Comparison of ENCODE assay signal across 23 cellular contexts in genomic region chr4:145155268-145155870, GRCh38.
"Had no signal": no experiment of that assay in that cellular context is flagged by ENCODE, and none has a peak within 500 bp of the region (broad histone marks: within the 10 kb centered on the region; RNA-seq: fewer than 3 reads in every experiment).

No MANE protein-coding gene starts in this region.

- H3K9me3 ChIP-seq: MG63 had no signal

- H3K27me3 ChIP-seq: brain microvascular endothelial cell, cardiac muscle cell, MG63 had no signal

- H3K27ac Mint-ChIP-seq: activated CD4-positive, alpha-beta T cell treated with anti-CD3 and anti-CD28 coated beads for 36 hours; activated CD8-positive, alpha-beta T cell treated with anti-CD3 and anti-CD28 coated beads, Interleukin-2, amount 10 ng/mL, durations not matched to agents 7 days and 5 days; activated naive CD4-positive, alpha-beta T cell treated with anti-CD3 and anti-CD28 coated beads, Interleukin-2, amount 10 ng/mL, durations not matched to agents 7 days and 5 days; activated naive CD8-positive, alpha-beta T cell treated with anti-CD3 and anti-CD28 coated beads for 36 hours; activated T-helper 2 cell treated with anti-CD3 and anti-CD28 coated beads, Interferon-gamma antibody, Interleukin-2, Interleukin-4, amounts not matched to agents 10 μg/mL and 5 μg/mL and 100 μg/mL, durations not matched to agents 14 hours and 24 hours and 36 hours; T-cell had no signal

- ATAC-seq: activated CD4-positive, alpha-beta T cell treated with anti-CD3 and anti-CD28 coated beads for 36 hours; activated CD8-positive, alpha-beta T cell treated with anti-CD3 and anti-CD28 coated beads, Interleukin-2, amount 10 ng/mL, durations not matched to agents 7 days and 5 days; T-cell had no signal

- H3K4me3 Mint-ChIP-seq: activated CD4-positive, alpha-beta T cell treated with anti-CD3 and anti-CD28 coated beads for 36 hours; activated CD8-positive, alpha-beta T cell treated with anti-CD3 and anti-CD28 coated beads, Interleukin-2, amount 10 ng/mL, durations not matched to agents 7 days and 5 days; activated naive CD4-positive, alpha-beta T cell treated with anti-CD3 and anti-CD28 coated beads, Interleukin-2, amount 10 ng/mL, durations not matched to agents 7 days and 5 days; activated naive CD8-positive, alpha-beta T cell treated with anti-CD3 and anti-CD28 coated beads for 36 hours; T-cell had no signal

- H3K27ac ChIP-seq: brain microvascular endothelial cell, cardiac muscle cell, SK-N-MC, VCaP had no signal

- H3K27me3 Mint-ChIP-seq: activated CD4-positive, alpha-beta T cell treated with anti-CD3 and anti-CD28 coated beads for 36 hours; activated naive CD4-positive, alpha-beta T cell treated with anti-CD3 and anti-CD28 coated beads, Interleukin-2, amount 10 ng/mL, durations not matched to agents 7 days and 5 days; activated naive CD8-positive, alpha-beta T cell treated with anti-CD3 and anti-CD28 coated beads for 36 hours; T-cell had no signal

- DNase-seq: activated CD4-positive, alpha-beta T cell treated with anti-CD3 and anti-CD28 coated beads for 36 hours; activated CD4-positive, CD25-positive, alpha-beta regulatory T cell; activated CD8-positive, alpha-beta T cell treated with anti-CD3 and anti-CD28 coated beads, Interleukin-2, amount 10 ng/mL, durations not matched to agents 7 days and 5 days; activated gamma-delta T cell treated with Interleukin-2 at 50 U/mL for 16 hours; activated naive CD4-positive, alpha-beta T cell treated with anti-CD3 and anti-CD28 coated beads, Interleukin-2, amount 10 ng/mL, durations not matched to agents 7 days and 5 days; activated naive CD8-positive, alpha-beta T cell treated with anti-CD3 and anti-CD28 coated beads for 36 hours; activated T-cell treated with anti-CD3 and anti-CD28 coated beads, Interleukin-2, amount 50 U/mL, for 48 hours; cerebellar nuclear complex; MG63; NCI-H1092 treated with DMSO at 0.1 percent for 48 hours; NCI-H1436; NCI-H1694 treated with DMSO at 0.1 percent for 48 hours; NCI-H2029 treated with DMSO at 0.1 percent for 48 hours; NCI-H345; NCI-H510A; NCI-H526 treated with DMSO at 0.1 percent for 48 hours; SIG-M5; T-cell had no signal

- H3K9me3 Mint-ChIP-seq: activated naive CD4-positive, alpha-beta T cell treated with anti-CD3 and anti-CD28 coated beads, Interleukin-2, amount 10 ng/mL, durations not matched to agents 7 days and 5 days; activated naive CD8-positive, alpha-beta T cell treated with anti-CD3 and anti-CD28 coated beads for 36 hours; activated T-helper 2 cell treated with anti-CD3 and anti-CD28 coated beads, Interferon-gamma antibody, Interleukin-2, Interleukin-4, amounts not matched to agents 10 μg/mL and 5 μg/mL and 100 μg/mL, durations not matched to agents 14 hours and 24 hours and 36 hours; T-cell had no signal

- H3K4me3 ChIP-seq: cardiac muscle cell, MG63, SK-N-MC had no signal
